In genomic region chr11:64802370-64803162, GRCh38 we compare ENCODE assay signal across 8 cellular contexts. TPM values are rescaled to one million over a fixed set of nuclear protein-coding genes. Genes with fewer than 3 reads are reported as not detected.
DNase-seq lines count a peak whose midpoint lies in the region; ATAC-seq and TF ChIP-seq lines count a peak whose summit lies in the region.

No MANE protein-coding gene starts in this region.

- H3K9ac ChIP-seq in liver (ENCODE audit: low read depth in 1 of 2, low read length in 2 of 2): no peak overlapping the region

- TF ChIP-seq CTCF in AG09309 (IDR thresholded peaks at IDR 0.05; ENCODE audit: control insufficient read depth, insufficient read depth, low read depth, low read length, missing control alignments): no peak
- TF ChIP-seq CTCF in LNCaP clone FGC (IDR thresholded peaks at IDR 0.05; ENCODE audit: control insufficient read depth, extremely low read depth, insufficient read depth): no peak
- no peak for TF ChIP-seq CTCF in adrenal gland (IDR thresholded peaks at IDR 0.05)
- TF ChIP-seq CTCF in liver (IDR thresholded peaks at IDR 0.05; ENCODE audit: low read depth, low read length, missing input control): no peak
- no peak for TF ChIP-seq CTCF in stomach (IDR thresholded peaks at IDR 0.05)

- no peak for TF ChIP-seq POLR2A in adrenal gland (IDR thresholded peaks at IDR 0.05)
- TF ChIP-seq POLR2A in stomach (IDR thresholded peaks at IDR 0.05): no peak

- WGBS in adrenal gland, 4 donors: 8 to 13% methylated on average over 46 to 56 of the region's 56 CpGs; no CpG with 5 or more reads in 2 of the 4 donors
- WGBS in liver: 19% methylated on average over 56 of the region's 56 CpGs
- WGBS in stomach, 5 donors: 7 to 24% (median 10%) methylated on average over 10 to 56 of the region's 56 CpGs

- DNase-seq in AG09309 (ENCODE audit: low read depth): no peak
- DNase-seq in LNCaP clone FGC (ENCODE audit: low read depth): no peak
- DNase-seq in adrenal gland: peak in 2 of 7 donors; percentile 52 to 59
- no peak for DNase-seq in stomach
- DNase-seq in posterior vena cava (ENCODE audit: low spot score): no peak
- no peak for DNase-seq in Ammon's horn (ENCODE audit: low spot score)

- H3K4me3 ChIP-seq in AG09309 (ENCODE audit: control insufficient read depth, low read depth, low read length): peak overlapping the region; percentile 42
- H3K4me3 ChIP-seq in LNCaP clone FGC (ENCODE audit: low read depth, low read length): peak overlapping the region; percentile 49
- H3K4me3 ChIP-seq in adrenal gland: peak overlapping the region in 2 of 4 donors; percentile 37 to 77
- H3K4me3 ChIP-seq in liver (ENCODE audit: low read depth in 1 of 3, low read length in 3 of 3): peak overlapping the region in 2 of 3 donors; percentile 35 to 67
- peak overlapping the region; percentile 58 to 73 (median 67) for H3K4me3 ChIP-seq in stomach

- peak; percentile 34 for ATAC-seq in GM19452 (IDR thresholded peaks at IDR 0.05; ENCODE audit: unreplicated experiment)

- H3K27ac ChIP-seq in adrenal gland: peak overlapping the region in 3 of 5 donors; percentile 71 to 87 (median 71)
- peak overlapping the region; percentile 37 to 45 for H3K27ac ChIP-seq in liver (ENCODE audit: low read depth in 1 of 2, low read length in 2 of 2)
- peak overlapping the region; percentile 57 to 91 (median 85) for H3K27ac ChIP-seq in stomach

- H3K9me3 ChIP-seq in adrenal gland (replicated peaks in 1 of 3) (no peaks in the 10 kb centered on the region), liver (ENCODE audit: control insufficient read depth in 4 of 4, low read length in 3 of 4) (no peaks in the 10 kb centered on the region), stomach (no peaks in the 10 kb centered on the region)

- H3K4me1 ChIP-seq in adrenal gland (replicated peaks in 1 of 2) (peaks cover 18 to 26% of the 10 kb centered on the region in 2 donors), liver (ENCODE audit: control insufficient read depth in 4 of 4, insufficient read depth in 4 of 4, low read length in 3 of 4) (peaks cover 3 to 18% (median 10%) of the 10 kb centered on the region in 4 donors), stomach (peaks cover 24 to 35% (median 33%) of the 10 kb centered on the region in 4 donors)

- H3K27me3 ChIP-seq in adrenal gland (no peaks in the 10 kb centered on the region), liver (ENCODE audit: control insufficient read depth in 4 of 4, insufficient read depth in 4 of 4, low read length in 3 of 4) (no peaks in the 10 kb centered on the region), stomach (no peaks in the 10 kb centered on the region)

- no peak for TF ChIP-seq RAD21 in liver (IDR thresholded peaks at IDR 0.05)

- H3K36me3 ChIP-seq in adrenal gland (replicated peaks in 1 of 2) (peaks cover 0 to 37% of the 10 kb centered on the region in 2 donors), liver (ENCODE audit: control insufficient read depth in 4 of 4, insufficient read depth in 3 of 4, low read depth in 1 of 4, low read length in 3 of 4) (peaks cover 3 to 22% (median 7%) of the 10 kb centered on the region in 4 donors), stomach (peaks cover 10 to 68% (median 53%) of the 10 kb centered on the region in 4 donors)

- intact Hi-C loops in adrenal gland (cut with DNase I): no loop called here
- intact Hi-C loops in stomach (cut with DNase I; ENCODE audit: low total_unique reads): no loop called here
- intact Hi-C loops in posterior vena cava (cut with DNase I): no loop called here

- no peak for TF ChIP-seq EP300 in stomach (IDR thresholded peaks at IDR 0.05)

TF ChIP-seq in liver, 16 proteins besides CTCF, POLR2A, EP300 and RAD21:
- no peak for TF ChIP-seq HNF4G (IDR thresholded peaks at IDR 0.05)
- no peak for TF ChIP-seq FOXA2 (IDR thresholded peaks at IDR 0.05)
- TF ChIP-seq HNF4A (conservative IDR thresholded peaks at IDR 0.05): no peak
- TF ChIP-seq FOXA1 (IDR thresholded peaks at IDR 0.05): no peak
- no peak for TF ChIP-seq SP1 (IDR thresholded peaks at IDR 0.05)
- no peak for TF ChIP-seq MAX (IDR thresholded peaks at IDR 0.05)
- TF ChIP-seq JUND (IDR thresholded peaks at IDR 0.05): no peak
- no peak for TF ChIP-seq TAF1 (conservative IDR thresholded peaks at IDR 0.05)
- no peak for TF ChIP-seq EGR1 (IDR thresholded peaks at IDR 0.05; ENCODE audit: low read depth in 2 of 2)
- no peak for TF ChIP-seq YY1 (IDR thresholded peaks at IDR 0.05)
- TF ChIP-seq ZBTB33 (IDR thresholded peaks at IDR 0.05): no peak

RNA-seq across cellular contexts. Expression of gene MAP4K2, which starts 0.4 kb away (rescaled TPM):
- total RNA-seq in adrenal gland (10 to 100 TPM; 12.9 to 34.8 (median 19.0) TPM), liver (1 to 10 TPM; 4.6 to 6.9 TPM), stomach (10 to 100 TPM in 2 of 5 donors, 1 to 10 TPM in 3; 2.3 to 66.9 (median 9.0) TPM), posterior vena cava (10 to 100 TPM; 13.2 to 14.7 TPM)
- polyA plus RNA-seq in adrenal gland (10 to 100 TPM in 2 of 3 donors, 1 to 10 TPM in 1; 6.4 to 57.7 (median 27.7) TPM), liver (1 to 10 TPM; 2.1 to 2.3 TPM), stomach (10 to 100 TPM; 13.0 to 20.9 (median 13.8) TPM)

RNA-seq across cellular contexts. Expression of gene MEN1, which starts 7.8 kb away (rescaled TPM):
- total RNA-seq in adrenal gland (10 to 100 TPM; 19.7 to 50.6 (median 30.3) TPM), liver (10 to 100 TPM; 12.1 to 15.1 TPM), stomach (10 to 100 TPM in 4 of 5 donors, 1 to 10 TPM in 1; 9.4 to 62.5 (median 16.9) TPM), posterior vena cava (1 to 10 TPM; 9.2 to 9.4 TPM)
- polyA plus RNA-seq in adrenal gland (10 to 100 TPM; 21.4 to 32.8 (median 29.1) TPM), liver (10 to 100 TPM in 1 of 2 donors, 1 to 10 TPM in 1; 9.0 to 14.7 TPM), stomach (10 to 100 TPM; 12.9 to 16.4 (median 13.6) TPM)

RNA-seq across cellular contexts. Expression of gene SF1, which starts 24.2 kb away (rescaled TPM):
- total RNA-seq in adrenal gland (100 to 1,000 TPM; 109 to 395 (median 253) TPM), liver (100 to 1,000 TPM in 1 of 2 donors, 10 to 100 TPM in 1; 46.2 to 135 TPM), stomach (100 to 1,000 TPM; 235 to 341 (median 279) TPM), posterior vena cava (100 to 1,000 TPM; 181 to 189 TPM)
- polyA plus RNA-seq in adrenal gland (100 to 1,000 TPM; 150 to 197 (median 178) TPM), liver (10 to 100 TPM; 44.9 to 54.0 TPM), stomach (10 to 100 TPM; 57.5 to 72.1 (median 63.4) TPM)

RNA-seq across cellular contexts. Expression of gene CDC42BPG, which starts 41.9 kb away (rescaled TPM):
- total RNA-seq in adrenal gland: 10 to 100 TPM in 2 of 8 donors, 1 to 10 TPM in 6; 4.9 to 12.9 (median 9.1) TPM
- polyA plus RNA-seq in adrenal gland: 1 to 10 TPM; 3.3 to 7.4 (median 4.9) TPM
- 1 to 10 TPM in 1 of 2 donors, under 1 TPM in 1; 0.75 to 1.2 TPM for total RNA-seq in liver
- under 1 TPM; 0.18 to 0.40 TPM for polyA plus RNA-seq in liver
- 10 to 100 TPM; 10.3 to 66.5 (median 53.3) TPM for total RNA-seq in stomach
- 10 to 100 TPM in 2 of 3 donors, 1 to 10 TPM in 1; 8.9 to 20.0 (median 10.9) TPM for polyA plus RNA-seq in stomach
- under 1 TPM; 0.37 to 0.38 TPM for total RNA-seq in posterior vena cava

RNA-seq across cellular contexts. Expression of gene PYGM, which starts 42.8 kb away (rescaled TPM):
- 10 to 100 TPM in 1 of 8 donors, 1 to 10 TPM in 7; 1.8 to 10.1 (median 3.8) TPM for total RNA-seq in adrenal gland
- polyA plus RNA-seq in adrenal gland: 1 to 10 TPM; 2.4 to 5.1 (median 4.8) TPM
- 1 to 10 TPM in 1 of 2 donors, under 1 TPM in 1; 0.23 to 1.3 TPM for total RNA-seq in liver
- under 1 TPM; 0.26 to 0.32 TPM for polyA plus RNA-seq in liver
- 1 to 10 TPM in 2 of 5 donors, under 1 TPM in 2, not detected in 1; 0.58 to 2.0 (median 1.4) TPM for total RNA-seq in stomach
- 1 to 10 TPM in 2 of 3 donors, under 1 TPM in 1; 0.37 to 3.5 (median 3.1) TPM for polyA plus RNA-seq in stomach
- total RNA-seq in posterior vena cava: 10 to 100 TPM; 19.3 to 43.2 TPM
